In the genomic region with DNA sequence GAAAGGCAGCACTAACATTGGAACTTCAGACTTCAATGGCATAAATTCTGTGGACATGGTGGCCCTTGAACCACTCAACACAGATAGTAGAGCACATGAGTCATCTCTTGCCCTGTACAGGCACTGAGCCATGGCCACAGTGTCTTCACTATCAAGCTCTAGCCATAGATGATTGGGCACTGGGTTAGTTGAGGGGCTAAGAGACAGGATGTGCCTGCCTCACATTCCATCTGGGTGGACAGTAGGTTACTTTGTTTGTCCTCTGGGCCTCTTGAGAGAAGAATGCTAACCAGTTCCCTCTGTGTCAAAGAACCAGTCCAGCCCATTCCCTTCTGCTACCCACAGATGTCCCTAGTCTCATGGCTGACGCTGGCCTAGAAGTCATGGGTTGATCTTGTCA, we compare ENCODE assay signal across 37 cellular contexts. TPM values are rescaled to one million over a fixed set of nuclear protein-coding genes. Genes with fewer than 3 reads are reported as not detected.
"Had no signal": no experiment of that assay in that cellular context is flagged by ENCODE, and none has a peak within 500 bp of the region (broad histone marks: within the 10 kb centered on the region; RNA-seq: fewer than 3 reads in every experiment).

No MANE protein-coding gene starts in this region.

- H3K27me3 Mint-ChIP-seq: activated naive CD4-positive, alpha-beta T cell treated with anti-CD3 and anti-CD28 coated beads, Interleukin-2, amount 10 ng/mL, durations not matched to agents 7 days and 5 days; type B pancreatic cell had no signal

- H3K9me3 ChIP-seq: ascending aorta, colonic mucosa, pancreas, psoas muscle, right atrium auricular region, uterus had no signal

- ATAC-seq: activated CD4-positive, CD25-positive, alpha-beta regulatory T cell treated with anti-CD3 and anti-CD28 coated beads, Interleukin-2, amount 50 U/mL, for 24 hours; pancreas; psoas muscle had no signal

- DNase-seq: activated CD4-positive, alpha-beta T cell treated with anti-CD3 and anti-CD28 coated beads for 48 hours; activated CD4-positive, alpha-beta T cell treated with anti-CD3 and anti-CD28 coated beads, Interleukin-2, amount 50 U/mL, for 48 hours; activated CD8-positive, alpha-beta memory T cell treated with anti-CD3 and anti-CD28 coated beads for 24 hours; activated gamma-delta T cell; activated naive CD4-positive, alpha-beta T cell treated with anti-CD3 and anti-CD28 coated beads, Interleukin-2, amount 10 ng/mL, durations not matched to agents 7 days and 5 days; activated naive CD8-positive, alpha-beta T cell treated with anti-CD3 and anti-CD28 coated beads, Interleukin-2, amount 10 ng/mL, durations not matched to agents 7 days and 5 days; activated T-cell treated with anti-CD3 and anti-CD28 coated beads, Interleukin-2, amount 50 U/mL, for 1 hour; cerebellar nuclear complex; colonic mucosa; effector CD8-positive, alpha-beta T cell; head of caudate nucleus; hypothalamus; left ventricle myocardium inferior; mesendoderm; naive B cell; pancreas; psoas muscle; spleen; SW 1271; T-helper 9 cell; uterus; WERI-Rb-1 had no signal

- H3K4me3 Mint-ChIP-seq: activated naive CD4-positive, alpha-beta T cell treated with anti-CD3 and anti-CD28 coated beads, Interleukin-2, amount 10 ng/mL, durations not matched to agents 7 days and 5 days; activated naive CD8-positive, alpha-beta T cell treated with anti-CD3 and anti-CD28 coated beads, Interleukin-2, amount 10 ng/mL, durations not matched to agents 7 days and 5 days; brain; naive B cell; stimulated activated naive CD8-positive, alpha-beta T cell treated with anti-CD3 and anti-CD28 coated beads, Interleukin-15, Interleukin-2, amounts not matched to agents 100 ng/mL and 50 ng/mL, for 24 hours; T-helper 1 cell treated with Interleukin-12 subunit alpha and Interleukin-12 subunit beta and Interleukin-4 antibody, amounts not matched to agents 30 μg/mL and 1 μg/mL, for 36 hours; type B pancreatic cell had no signal

- H3K9me3 Mint-ChIP-seq: activated naive CD4-positive, alpha-beta T cell treated with anti-CD3 and anti-CD28 coated beads, Interleukin-2, amount 10 ng/mL, durations not matched to agents 7 days and 5 days; activated naive CD8-positive, alpha-beta T cell treated with anti-CD3 and anti-CD28 coated beads, Interleukin-2, amount 10 ng/mL, durations not matched to agents 7 days and 5 days; stimulated activated naive CD8-positive, alpha-beta T cell treated with anti-CD3 and anti-CD28 coated beads, Interleukin-15, Interleukin-2, amounts not matched to agents 100 ng/mL and 50 ng/mL, for 24 hours; T-helper 1 cell treated with Interleukin-12 subunit alpha and Interleukin-12 subunit beta and Interleukin-4 antibody, amounts not matched to agents 30 μg/mL and 1 μg/mL, for 36 hours; type B pancreatic cell had no signal

- H3K4me1 ChIP-seq: ascending aorta, colonic mucosa, left ventricle myocardium inferior, pancreas, psoas muscle, right atrium auricular region, spleen, uterus had no signal

- H3K27me3 ChIP-seq: ascending aorta, cardiac muscle cell, colonic mucosa, pancreas, right atrium auricular region, uterus had no signal

- FAIRE-seq: endometrium, pancreas had no signal

- H3K36me3 Mint-ChIP-seq: activated naive CD4-positive, alpha-beta T cell treated with anti-CD3 and anti-CD28 coated beads, Interleukin-2, amount 10 ng/mL, durations not matched to agents 7 days and 5 days; activated naive CD8-positive, alpha-beta T cell treated with anti-CD3 and anti-CD28 coated beads, Interleukin-2, amount 10 ng/mL, durations not matched to agents 7 days and 5 days; brain; naive B cell; type B pancreatic cell had no signal

- H3K4me3 ChIP-seq: ascending aorta, cardiac muscle cell, colonic mucosa, left ventricle myocardium inferior, lung, pancreas, psoas muscle, right atrium auricular region, spleen, uterus had no signal

- H3K27ac ChIP-seq: ascending aorta, cardiac muscle cell, colonic mucosa, epithelial cell of prostate, left ventricle myocardium inferior, pancreas, psoas muscle, right atrium auricular region, spleen, uterus, WERI-Rb-1 had no signal

- H3K4me1 Mint-ChIP-seq: activated naive CD4-positive, alpha-beta T cell treated with anti-CD3 and anti-CD28 coated beads, Interleukin-2, amount 10 ng/mL, durations not matched to agents 7 days and 5 days; activated naive CD8-positive, alpha-beta T cell treated with anti-CD3 and anti-CD28 coated beads, Interleukin-2, amount 10 ng/mL, durations not matched to agents 7 days and 5 days; brain; naive B cell had no signal

- H3K27ac Mint-ChIP-seq: activated naive CD4-positive, alpha-beta T cell treated with anti-CD3 and anti-CD28 coated beads, Interleukin-2, amount 10 ng/mL, durations not matched to agents 7 days and 5 days; activated naive CD8-positive, alpha-beta T cell treated with anti-CD3 and anti-CD28 coated beads, Interleukin-2, amount 10 ng/mL, durations not matched to agents 7 days and 5 days; brain; naive B cell; stimulated activated naive CD8-positive, alpha-beta T cell treated with anti-CD3 and anti-CD28 coated beads, Interleukin-15, Interleukin-2, amounts not matched to agents 100 ng/mL and 50 ng/mL, for 24 hours; T-helper 1 cell treated with Interleukin-12 subunit alpha and Interleukin-12 subunit beta and Interleukin-4 antibody, amounts not matched to agents 30 μg/mL and 1 μg/mL, for 36 hours; type B pancreatic cell had no signal

- H3K36me3 ChIP-seq: ascending aorta, cardiac muscle cell, colonic mucosa, left ventricle myocardium inferior, pancreas, right atrium auricular region, spleen, uterus, WERI-Rb-1 had no signal

RNA-seq across cellular contexts. Expression of a gene that starts 39.8 kb away (rescaled TPM):
- total RNA-seq: activated naive CD8-positive, alpha-beta T cell treated with anti-CD3 and anti-CD28 coated beads, Interleukin-2, amount 10 ng/mL, durations not matched to agents 7 days and 5 days; ascending aorta; cardiac muscle cell; colonic mucosa; dermis microvascular lymphatic vessel endothelial cell; left ventricle myocardium inferior; lung; pancreas; psoas muscle; right atrium auricular region; spleen; subcutaneous adipose tissue; uterus had no signal
- polyA plus RNA-seq: cardiac muscle cell, lung, neural cell, pancreas, psoas muscle, spleen, thymus had no signal

RNA-seq across cellular contexts. Expression of a gene that starts 46.9 kb away (rescaled TPM):
- total RNA-seq: activated naive CD8-positive, alpha-beta T cell treated with anti-CD3 and anti-CD28 coated beads, Interleukin-2, amount 10 ng/mL, durations not matched to agents 7 days and 5 days; ascending aorta; cardiac muscle cell; colonic mucosa; dermis microvascular lymphatic vessel endothelial cell; left ventricle myocardium inferior; pancreas; psoas muscle; right atrium auricular region; spleen; subcutaneous adipose tissue; uterus had no signal
- polyA plus RNA-seq: cardiac muscle cell, lung, neural cell, pancreas, psoas muscle, spleen had no signal

RNA-seq across cellular contexts. Expression of a gene that starts 54.7 kb away (rescaled TPM):
- total RNA-seq: activated naive CD8-positive, alpha-beta T cell treated with anti-CD3 and anti-CD28 coated beads, Interleukin-2, amount 10 ng/mL, durations not matched to agents 7 days and 5 days; ascending aorta; cardiac muscle cell; colonic mucosa; dermis microvascular lymphatic vessel endothelial cell; left ventricle myocardium inferior; lung; pancreas; psoas muscle; right atrium auricular region; spleen; subcutaneous adipose tissue; uterus had no signal
- polyA plus RNA-seq: cardiac muscle cell, lung, neural cell, pancreas, psoas muscle, spleen, thymus had no signal
